22 cellular contexts compared by ENCODE assay signal in the genomic region with DNA sequence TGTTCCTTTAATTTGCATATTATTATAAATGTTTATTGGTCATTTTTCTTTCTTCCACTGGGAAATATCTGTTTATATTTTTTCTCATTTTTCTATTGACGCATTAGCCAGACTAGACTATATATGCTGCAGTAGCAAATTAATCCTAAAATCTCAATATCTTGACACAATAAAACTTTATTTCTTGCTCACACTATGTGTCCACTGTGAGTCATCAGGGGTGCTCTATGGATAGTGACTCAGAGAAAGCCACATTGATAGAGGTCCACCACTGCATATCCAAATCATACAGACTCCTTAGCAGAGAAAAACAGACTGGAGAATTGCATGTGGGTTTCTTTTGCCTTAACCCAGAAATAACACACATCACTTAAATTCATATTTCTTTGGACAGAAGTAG. TPM values are rescaled to one million over a fixed set of nuclear protein-coding genes. Genes with fewer than 3 reads are reported as not detected.
"Had no signal": no experiment of that assay in that cellular context is flagged by ENCODE, and none has a peak within 500 bp of the region (broad histone marks: within the 10 kb centered on the region; RNA-seq: fewer than 3 reads in every experiment).

No MANE protein-coding gene starts in this region.

- DNase-seq: activated CD4-positive, alpha-beta T cell treated with anti-CD3 and anti-CD28 coated beads, Interleukin-2, amount 50 U/mL, for 1 hour; activated CD4-positive, CD25-positive, alpha-beta regulatory T cell; activated naive CD4-positive, alpha-beta T cell treated with Interleukin-2 at 50 U/mL for 16 hours; anterior cingulate cortex; dermis blood vessel endothelial cell; effector memory CD8-positive, alpha-beta T cell; kidney; left ventricle myocardium inferior; mucosa of descending colon; naive thymus-derived CD4-positive, alpha-beta T cell; pancreas; retina; thyroid gland had no signal

- H3K4me3 ChIP-seq: hepatocyte, left ventricle myocardium inferior, mucosa of descending colon, pancreas, thyroid gland had no signal

- H3K4me1 ChIP-seq: left ventricle myocardium inferior, pancreas, thyroid gland had no signal

- H3K27ac ChIP-seq: hepatocyte, left ventricle myocardium inferior, pancreas, thyroid gland had no signal

- H3K79me2 ChIP-seq: hepatocyte had no signal

- H3K9me3 ChIP-seq: mucosa of descending colon, pancreas, thyroid gland had no signal

- H3K4me2 ChIP-seq: hepatocyte had no signal

- H3K36me3 ChIP-seq: left ventricle myocardium inferior, pancreas, thyroid gland had no signal

- ATAC-seq: activated T-helper 17 cell treated with anti-CD3 and anti-CD28 coated beads, Interleukin-2, amount 50 U/mL, for 72 hours; effector memory CD8-positive, alpha-beta T cell; mucosa of descending colon; naive thymus-derived CD4-positive, alpha-beta T cell; pancreas; stimulated activated memory B cell treated with anti-CD40 and anti-IgM and Interleukin-4, amounts not matched to agents 10 μg/mL and 1 μg/mL and 100 μg/mL, for 72 hours had no signal

- H3K27me3 ChIP-seq: hepatocyte, pancreas, thyroid gland had no signal

- H2AFZ ChIP-seq: hepatocyte had no signal

RNA-seq across cellular contexts. Expression of a gene that starts 20.8 kb away (rescaled TPM):
- total RNA-seq: activated CD8-positive, alpha-beta memory T cell treated with anti-CD3 and anti-CD28 coated beads for 36 hours; activated T-helper 17 cell treated with anti-CD3 and anti-CD28 coated beads, Interleukin-2, amount 50 U/mL, for 72 hours; chondrocyte; dermis blood vessel endothelial cell; epithelial cell of proximal tubule; glomerular endothelial cell; hepatocyte; kidney; left ventricle myocardium inferior; mucosa of descending colon; naive thymus-derived CD4-positive, alpha-beta T cell; pancreas; T-helper 2 cell treated with Interferon-gamma antibody and Interleukin-4, amounts not matched to agents 100 ng/mL and 5 ng/mL, for 36 hours; thyroid gland; urinary bladder had no signal
- polyA plus RNA-seq: hepatocyte; naive thymus-derived CD4-positive, alpha-beta T cell; pancreas; urinary bladder had no signal

RNA-seq across cellular contexts. Expression of a gene that starts 28.1 kb away (rescaled TPM):
- total RNA-seq: activated CD8-positive, alpha-beta memory T cell treated with anti-CD3 and anti-CD28 coated beads for 36 hours; activated T-helper 17 cell treated with anti-CD3 and anti-CD28 coated beads, Interleukin-2, amount 50 U/mL, for 72 hours; chondrocyte; dermis blood vessel endothelial cell; epithelial cell of proximal tubule; glomerular endothelial cell; hepatocyte; kidney; left ventricle myocardium inferior; mucosa of descending colon; naive thymus-derived CD4-positive, alpha-beta T cell; pancreas; T-helper 2 cell treated with Interferon-gamma antibody and Interleukin-4, amounts not matched to agents 100 ng/mL and 5 ng/mL, for 36 hours; thyroid gland; urinary bladder had no signal
- polyA plus RNA-seq: hepatocyte; naive thymus-derived CD4-positive, alpha-beta T cell; pancreas; urinary bladder had no signal

RNA-seq across cellular contexts. Expression of a gene that starts 34.2 kb away (rescaled TPM):
- total RNA-seq: activated CD8-positive, alpha-beta memory T cell treated with anti-CD3 and anti-CD28 coated beads for 36 hours; activated T-helper 17 cell treated with anti-CD3 and anti-CD28 coated beads, Interleukin-2, amount 50 U/mL, for 72 hours; chondrocyte; dermis blood vessel endothelial cell; epithelial cell of proximal tubule; glomerular endothelial cell; hepatocyte; kidney; left ventricle myocardium inferior; mucosa of descending colon; naive thymus-derived CD4-positive, alpha-beta T cell; pancreas; T-helper 2 cell treated with Interferon-gamma antibody and Interleukin-4, amounts not matched to agents 100 ng/mL and 5 ng/mL, for 36 hours; thyroid gland; urinary bladder had no signal
- polyA plus RNA-seq: hepatocyte; naive thymus-derived CD4-positive, alpha-beta T cell; pancreas; urinary bladder had no signal

RNA-seq across cellular contexts. Expression of a gene that starts 38.3 kb away (rescaled TPM):
- total RNA-seq: activated CD8-positive, alpha-beta memory T cell treated with anti-CD3 and anti-CD28 coated beads for 36 hours; chondrocyte; epithelial cell of proximal tubule; glomerular endothelial cell; hepatocyte; kidney; left ventricle myocardium inferior; mucosa of descending colon; T-helper 2 cell treated with Interferon-gamma antibody and Interleukin-4, amounts not matched to agents 100 ng/mL and 5 ng/mL, for 36 hours; urinary bladder had no signal
- polyA plus RNA-seq: hepatocyte; naive thymus-derived CD4-positive, alpha-beta T cell; pancreas; urinary bladder had no signal

RNA-seq across cellular contexts. Expression of a gene that starts 46.4 kb away (rescaled TPM):
- total RNA-seq: activated CD8-positive, alpha-beta memory T cell treated with anti-CD3 and anti-CD28 coated beads for 36 hours; activated T-helper 17 cell treated with anti-CD3 and anti-CD28 coated beads, Interleukin-2, amount 50 U/mL, for 72 hours; chondrocyte; dermis blood vessel endothelial cell; epithelial cell of proximal tubule; glomerular endothelial cell; hepatocyte; kidney; left ventricle myocardium inferior; mucosa of descending colon; naive thymus-derived CD4-positive, alpha-beta T cell; pancreas; T-helper 2 cell treated with Interferon-gamma antibody and Interleukin-4, amounts not matched to agents 100 ng/mL and 5 ng/mL, for 36 hours; thyroid gland; urinary bladder had no signal
- polyA plus RNA-seq: hepatocyte; naive thymus-derived CD4-positive, alpha-beta T cell; pancreas; urinary bladder had no signal
